In the genomic region with DNA sequence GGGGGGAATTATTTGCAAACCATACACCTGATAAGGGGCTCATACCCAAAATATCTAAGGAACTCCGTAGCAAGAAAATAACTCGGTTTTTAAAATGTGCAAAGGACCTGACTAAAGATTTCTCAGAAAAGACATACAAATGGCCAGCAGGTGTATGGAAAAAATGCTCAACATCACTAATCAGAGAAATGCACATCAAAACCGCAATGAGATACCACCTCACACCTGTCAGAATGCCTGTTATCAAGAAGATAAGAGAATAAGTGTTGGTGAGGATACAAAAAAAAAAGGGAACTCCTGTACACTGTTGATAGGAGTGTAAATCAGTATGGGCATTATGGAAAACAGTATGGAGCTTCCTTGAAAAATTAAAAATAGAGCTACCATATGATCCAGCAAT, we compare ENCODE assay signal across 24 cellular contexts.
DNase-seq lines count a peak whose midpoint lies in the region; ATAC-seq, FAIRE-seq and TF ChIP-seq lines count a peak whose summit lies in the region.
"Had no signal": no experiment of that assay in that cellular context is flagged by ENCODE, and none has a peak within 500 bp of the region (broad histone marks: within the 10 kb centered on the region; RNA-seq: fewer than 3 reads in every experiment).

No MANE protein-coding gene starts in this region.

- no peak overlapping the region for H3K27ac ChIP-seq in K562 (ENCODE audit: extremely low read depth, low read depth, low read length)
- H3K27ac ChIP-seq: A549; BLaER1 treated with 17β-estradiol and CSF1 and Interleukin-3, amounts not matched to agents 10 nM and 100 nM; C4-2B had no signal

- TF ChIP-seq CTCF in GM12865 (IDR thresholded peaks at IDR 0.05; ENCODE audit: insufficient read depth, low read depth, low read length, missing control alignments) (no peak), K562 (IDR thresholded peaks at IDR 0.05 in 2 of 3, conservative IDR thresholded peaks at IDR 0.05 in 1 of 3; ENCODE audit: insufficient read depth in 2 of 3, low read depth in 1 of 3, low read length in 3 of 3) (no peak)

- ATAC-seq in K562 (no peak), Right ventricle myocardium superior (ENCODE audit: poor library complexity) (no peak)
- ATAC-seq: A549; CD8-positive, alpha-beta T cell had no signal

- H3K4me1 Mint-ChIP-seq in activated naive CD4-positive, alpha-beta T cell treated with anti-CD3 and anti-CD28 coated beads for 36 hours (ENCODE audit: low read depth): no peaks in the 10 kb centered on the region
- H3K4me1 Mint-ChIP-seq: B cell had no signal

- H3K36me3 ChIP-seq in K562 (ENCODE audit: control insufficient read depth, insufficient read depth, low read length): no peaks in the 10 kb centered on the region

- POLR2A ChIA-PET in K562 (lab: Yijun Ruan, JAX): no interaction called here

- no peak for TF ChIP-seq POLR2A in K562 (conservative IDR thresholded peaks at IDR 0.05)

- no peak for TF ChIP-seq RAD21 in K562 (CRISPR knock-in tag; conservative IDR thresholded peaks at IDR 0.05 in 1 of 2, IDR thresholded peaks at IDR 0.05 in 1 of 2)

- WGBS in K562 (ENCODE audit: insufficient coverage, low coverage, missing lambda C conversion rate): 2% methylated on average over 3 of the region's 3 CpGs

- H3K9me3 Mint-ChIP-seq in activated naive CD4-positive, alpha-beta T cell treated with anti-CD3 and anti-CD28 coated beads for 36 hours: peaks cover 25% of the 10 kb centered on the region

- H3K4me1 ChIP-seq in K562 (replicated peaks in 1 of 2; ENCODE audit: control insufficient read depth in 2 of 2, insufficient read depth in 2 of 2, low read length in 2 of 2): no peaks in the 10 kb centered on the region
- H3K4me1 ChIP-seq: A549, Caco-2 had no signal

- no peaks in the 10 kb centered on the region for H3K9me1 ChIP-seq in K562 (ENCODE audit: control insufficient read depth, insufficient read depth, low read length)

- no peak overlapping the region for H3K4me3 Mint-ChIP-seq in activated naive CD4-positive, alpha-beta T cell treated with anti-CD3 and anti-CD28 coated beads for 36 hours
- H3K4me3 Mint-ChIP-seq: B cell; CD4-positive, alpha-beta T cell; CD8-positive, alpha-beta T cell had no signal

- H3K36me3 Mint-ChIP-seq in activated naive CD4-positive, alpha-beta T cell treated with anti-CD3 and anti-CD28 coated beads for 36 hours (ENCODE audit: low read depth): no peaks in the 10 kb centered on the region
- H3K36me3 Mint-ChIP-seq: CD8-positive, alpha-beta T cell had no signal

- intact Hi-C loops in K562 (cut with micrococcal nuclease): no loop called here
- intact Hi-C loops in Right ventricle myocardium superior (cut with DNase I): no loop called here
- intact Hi-C loops in activated naive CD4-positive, alpha-beta T cell treated with anti-CD3 and anti-CD28 coated beads for 36 hours (cut with micrococcal nuclease): no loop called here

- H3K79me2 ChIP-seq in K562 (ENCODE audit: control insufficient read depth, insufficient read depth, low read length): no peaks in the 10 kb centered on the region

- H2AFZ ChIP-seq in K562 (ENCODE audit: low read depth, low read length): no peak overlapping the region

- in situ Hi-C loops in K562 (cut with MboI): no loop called here

- no TSS peak for BruUV-seq in K562 (replicated peaks; lab: Mats Ljungman, UMichigan)

- H3K4me3 ChIP-seq in GM12865 (ENCODE audit: low read depth, low read length): no peak overlapping the region
- H3K4me3 ChIP-seq in Jurkat, Clone E6-1 (ENCODE audit: low read length): no peak overlapping the region
- H3K4me3 ChIP-seq in K562: no peak overlapping the region
- H3K4me3 ChIP-seq: A549; BLaER1 treated with 17β-estradiol and CSF1 and Interleukin-3, amounts not matched to agents 10 nM and 100 nM had no signal

- no peak overlapping the region for H3K4me2 ChIP-seq in K562 (ENCODE audit: insufficient read depth, low read length)
- H3K4me2 ChIP-seq: A549; BLaER1 treated with 17β-estradiol and CSF1 and Interleukin-3, amounts not matched to agents 10 nM and 100 nM had no signal

- TF ChIP-seq EP300 in K562 (IDR thresholded peaks at IDR 0.05; ENCODE audit: low read length): no peak

- H3K27me3 Mint-ChIP-seq in activated naive CD4-positive, alpha-beta T cell treated with anti-CD3 and anti-CD28 coated beads for 36 hours (ENCODE audit: low read depth): no peaks in the 10 kb centered on the region
- H3K27me3 Mint-ChIP-seq: B cell; CD4-positive, alpha-beta T cell had no signal

- DNase-seq in GM12865 (ENCODE audit: low read depth): peak; percentile 25
- peak; percentile 9 for DNase-seq in Jurkat, Clone E6-1 (ENCODE audit: low read depth, low spot score)
- peak; percentile 51 for DNase-seq in NAMALWA (ENCODE audit: low spot score)
- no peak for DNase-seq in K562 (ENCODE audit: extremely low read depth in 1 of 4, low spot score in 3 of 4)
- DNase-seq in Right ventricle myocardium superior: no peak
- no peak for DNase-seq in 8988T
- no peak for DNase-seq in LoVo (ENCODE audit: low spot score)
- DNase-seq in activated naive CD4-positive, alpha-beta T cell treated with anti-CD3 and anti-CD28 coated beads for 36 hours: no peak
- DNase-seq: AML-193; Caco-2; Calu3; CD4-positive, alpha-beta T cell; CD8-positive, alpha-beta T cell; DMS79 treated with DMSO at 0.1 percent for 48 hours; EL; GDM1 had no signal

- H3K27ac Mint-ChIP-seq in activated naive CD4-positive, alpha-beta T cell treated with anti-CD3 and anti-CD28 coated beads for 36 hours: no peak overlapping the region
- H3K27ac Mint-ChIP-seq: B cell; CD4-positive, alpha-beta T cell; CD8-positive, alpha-beta T cell had no signal

- H4K20me1 ChIP-seq in K562 (replicated peaks; ENCODE audit: control insufficient read depth, insufficient read depth, low read length): no peaks in the 10 kb centered on the region
- H4K20me1 ChIP-seq: BLaER1 treated with 17β-estradiol and CSF1 and Interleukin-3, amounts not matched to agents 10 nM and 100 nM had no signal

- CTCF ChIA-PET in K562 (lab: Yijun Ruan, JAX; ENCODE audit: low intra/inter-chr PET ratio): no interaction called here
- CTCF ChIA-PET in activated naive CD4-positive, alpha-beta T cell treated with anti-CD3 and anti-CD28 coated beads for 36 hours (lab: Charles Lee): no interaction called here

- H3K9me3 ChIP-seq in K562 (replicated peaks; ENCODE audit: control insufficient read depth, insufficient read depth, low read depth, low read length): no peaks in the 10 kb centered on the region

- H3K27me3 ChIP-seq in K562 (ENCODE audit: control insufficient read depth in 2 of 2, insufficient read depth in 2 of 2, low read length in 2 of 2): peaks cover 0 to 12% of the 10 kb centered on the region in 2 experiments; a peak in 2 of 5 replicates
- H3K27me3 ChIP-seq: BLaER1 treated with 17β-estradiol and CSF1 and Interleukin-3, amounts not matched to agents 10 nM and 100 nM had no signal

- FAIRE-seq in K562 (lab: Jason Lieb, UNC): no peak
- FAIRE-seq: A549, D721Med, GM12892, GM18507, GM19239 had no signal

- H3K9ac ChIP-seq in K562 (ENCODE audit: insufficient read depth in 1 of 2, low read depth in 2 of 2, low read length in 2 of 2): no peak overlapping the region
- H3K9ac ChIP-seq: BLaER1 treated with 17β-estradiol and CSF1 and Interleukin-3, amounts not matched to agents 10 nM and 100 nM had no signal

TF ChIP-seq in K562, 482 proteins besides CTCF, POLR2A, EP300 and RAD21 (continues in another document):
- TF ChIP-seq, protein P1, sequence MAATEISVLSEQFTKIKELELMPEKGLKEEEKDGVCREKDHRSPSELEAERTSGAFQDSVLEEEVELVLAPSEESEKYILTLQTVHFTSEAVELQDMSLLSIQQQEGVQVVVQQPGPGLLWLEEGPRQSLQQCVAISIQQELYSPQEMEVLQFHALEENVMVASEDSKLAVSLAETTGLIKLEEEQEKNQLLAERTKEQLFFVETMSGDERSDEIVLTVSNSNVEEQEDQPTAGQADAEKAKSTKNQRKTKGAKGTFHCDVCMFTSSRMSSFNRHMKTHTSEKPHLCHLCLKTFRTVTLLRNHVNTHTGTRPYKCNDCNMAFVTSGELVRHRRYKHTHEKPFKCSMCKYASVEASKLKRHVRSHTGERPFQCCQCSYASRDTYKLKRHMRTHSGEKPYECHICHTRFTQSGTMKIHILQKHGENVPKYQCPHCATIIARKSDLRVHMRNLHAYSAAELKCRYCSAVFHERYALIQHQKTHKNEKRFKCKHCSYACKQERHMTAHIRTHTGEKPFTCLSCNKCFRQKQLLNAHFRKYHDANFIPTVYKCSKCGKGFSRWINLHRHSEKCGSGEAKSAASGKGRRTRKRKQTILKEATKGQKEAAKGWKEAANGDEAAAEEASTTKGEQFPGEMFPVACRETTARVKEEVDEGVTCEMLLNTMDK (IDR thresholded peaks at IDR 0.05; ENCODE audit: borderline replicate concordance, insufficient read depth, low read depth, low read length, poor library complexity, severe bottlenecking): no peak
- TF ChIP-seq MEIS2 (IDR thresholded peaks at IDR 0.05; ENCODE audit: partially characterized antibody) (peak; percentile 11), PML (IDR thresholded peaks at IDR 0.05; ENCODE audit: low read length) (peak; percentile 28; the same call in 1 of the 2 replicates), ASH1L (IDR thresholded peaks at IDR 0.05; ENCODE audit: borderline replicate concordance, low read depth, partially characterized antibody) (no peak), CHD1 (IDR thresholded peaks at IDR 0.05; ENCODE audit: low read length) (no peak), CBX8 (IDR thresholded peaks at IDR 0.05; ENCODE audit: borderline replicate concordance, extremely low read depth, low read depth, low read length, poor library complexity, severe bottlenecking) (no peak), RFX5 (IDR thresholded peaks at IDR 0.05; ENCODE audit: low read depth, low read length) (no peak), TCFL5 (CRISPR knock-in tag; conservative IDR thresholded peaks at IDR 0.05) (no peak), HDAC6 (IDR thresholded peaks at IDR 0.05; ENCODE audit: low read depth, low read length) (no peak), CBFA2T3 (IDR thresholded peaks at IDR 0.05) (peak; percentile 70), NCOR1 (IDR thresholded peaks at IDR 0.05) (0 out of 2 replicates have a peak, but pooled peaks have one; percentile 8), ZC3H8 (IDR thresholded peaks at IDR 0.05) (no peak), MYC (IDR thresholded peaks at IDR 0.05; ENCODE audit: low read depth, low read length) (no peak), MYC (CRISPR knock-in tag; IDR thresholded peaks at IDR 0.05; ENCODE audit: borderline replicate concordance, low read depth) (no peak)
- TF ChIP-seq, protein P2, sequence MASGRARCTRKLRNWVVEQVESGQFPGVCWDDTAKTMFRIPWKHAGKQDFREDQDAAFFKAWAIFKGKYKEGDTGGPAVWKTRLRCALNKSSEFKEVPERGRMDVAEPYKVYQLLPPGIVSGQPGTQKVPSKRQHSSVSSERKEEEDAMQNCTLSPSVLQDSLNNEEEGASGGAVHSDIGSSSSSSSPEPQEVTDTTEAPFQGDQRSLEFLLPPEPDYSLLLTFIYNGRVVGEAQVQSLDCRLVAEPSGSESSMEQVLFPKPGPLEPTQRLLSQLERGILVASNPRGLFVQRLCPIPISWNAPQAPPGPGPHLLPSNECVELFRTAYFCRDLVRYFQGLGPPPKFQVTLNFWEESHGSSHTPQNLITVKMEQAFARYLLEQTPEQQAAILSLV (tag; IDR thresholded peaks at IDR 0.05): no peak

Comparison
In these comparisons a context has a peak if more than half of its experiments do, and no peak if none do; other contexts are left out.
1. DNase-seq: peak in GM12865 (single experiment), Jurkat, Clone E6-1 (single experiment) and NAMALWA (single experiment); none in K562 (0 of 4), Right ventricle myocardium superior (single experiment), 8988T (single experiment), LoVo (single experiment) and activated naive CD4-positive, alpha-beta T cell treated with anti-CD3 and anti-CD28 coated beads for 36 hours (single experiment).